Comparison of ENCODE assay signal across 20 cellular contexts in the genomic region with DNA sequence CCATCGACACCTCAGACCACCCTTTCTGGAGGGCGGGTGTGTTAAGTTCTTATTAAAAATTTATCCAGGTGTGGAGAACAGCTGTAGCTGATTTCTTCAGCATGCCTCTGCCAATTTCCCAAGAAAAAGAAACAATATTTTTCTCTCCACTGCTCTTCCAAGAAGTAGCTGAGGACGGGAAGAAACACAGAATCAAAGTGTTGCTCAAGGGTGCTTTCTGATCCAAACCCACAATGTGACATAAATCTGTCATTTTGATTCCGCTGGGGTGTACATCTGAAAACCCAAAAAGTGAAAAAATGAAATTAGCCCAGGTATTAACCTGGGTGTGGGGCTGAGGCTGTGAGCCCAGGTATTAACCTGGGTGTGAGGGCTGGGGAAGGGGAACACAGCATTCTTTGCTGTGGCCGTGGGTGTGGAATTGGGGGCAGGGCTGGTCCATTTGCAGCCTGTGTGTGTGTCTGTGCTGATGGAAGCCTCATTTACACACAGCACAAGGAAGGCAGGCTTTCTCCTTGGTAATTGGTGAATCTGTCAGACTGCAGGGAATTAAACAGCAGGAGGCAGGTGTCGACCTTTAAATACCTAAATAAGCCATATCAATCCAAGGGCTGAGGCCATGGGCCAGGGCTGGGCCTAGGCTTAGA. TPM values are rescaled to one million over a fixed set of nuclear protein-coding genes. Genes with fewer than 3 reads are reported as not detected.
DNase-seq lines count a peak whose midpoint lies in the region; ATAC-seq and TF ChIP-seq lines count a peak whose summit lies in the region.
"Had no signal": no experiment of that assay in that cellular context is flagged by ENCODE, and none has a peak within 500 bp of the region (broad histone marks: within the 10 kb centered on the region; RNA-seq: fewer than 3 reads in every experiment).

No MANE protein-coding gene starts in this region.

- H3K27ac Mint-ChIP-seq in neural crest cell (ENCODE audit: unreplicated experiment), result peak overlapping the region; percentile 35
- no peak overlapping the region for H3K27ac Mint-ChIP-seq in stimulated activated naive B cell treated with anti-CD40 and anti-IgM and Interleukin-4, amounts not matched to agents 10 μg/mL and 1 μg/mL and 100 μg/mL, for 72 hours

- no peak for TF ChIP-seq POLR2A in thyroid gland (IDR thresholded peaks at IDR 0.05)

- no peak for ATAC-seq in stimulated activated naive B cell treated with anti-CD40 and anti-IgM and Interleukin-4, amounts not matched to agents 10 μg/mL and 1 μg/mL and 100 μg/mL, for 72 hours (replicated peaks)

- H3K4me1 ChIP-seq in thyroid gland, result peaks cover 8 to 24% of the 10 kb centered on the region in 2 donors

- H3K27me3 ChIP-seq in thyroid gland, result no peaks in the 10 kb centered on the region

- H3K36me3 ChIP-seq in thyroid gland, result no peaks in the 10 kb centered on the region

- no peaks in the 10 kb centered on the region for H3K9me3 ChIP-seq in thyroid gland
- H3K9me3 ChIP-seq: SK-N-SH had no signal

- H3K4me1 Mint-ChIP-seq in neural crest cell, result no peaks in the 10 kb centered on the region
- no peaks in the 10 kb centered on the region for H3K4me1 Mint-ChIP-seq in stimulated activated naive B cell treated with anti-CD40 and anti-IgM and Interleukin-4, amounts not matched to agents 10 μg/mL and 1 μg/mL and 100 μg/mL, for 72 hours

- H3K36me3 Mint-ChIP-seq in neural crest cell (ENCODE audit: low read depth), result no peaks in the 10 kb centered on the region
- H3K36me3 Mint-ChIP-seq in stimulated activated naive B cell treated with anti-CD40 and anti-IgM and Interleukin-4, amounts not matched to agents 10 μg/mL and 1 μg/mL and 100 μg/mL, for 72 hours, result no peaks in the 10 kb centered on the region

- no peaks in the 10 kb centered on the region for H3K9me3 Mint-ChIP-seq in neural crest cell
- no peaks in the 10 kb centered on the region for H3K9me3 Mint-ChIP-seq in stimulated activated naive B cell treated with anti-CD40 and anti-IgM and Interleukin-4, amounts not matched to agents 10 μg/mL and 1 μg/mL and 100 μg/mL, for 72 hours

- H3K4me3 Mint-ChIP-seq in neural crest cell, result no peak overlapping the region
- no peak overlapping the region for H3K4me3 Mint-ChIP-seq in stimulated activated naive B cell treated with anti-CD40 and anti-IgM and Interleukin-4, amounts not matched to agents 10 μg/mL and 1 μg/mL and 100 μg/mL, for 72 hours

- DNase-seq in NCI-H146 (lab: John Stamatoyannopoulos, UW) (peak; percentile 86), caudate nucleus (lab: John Stamatoyannopoulos, UW) (peak in 17 of 61 donors; percentile 7 to 58 (median 25)), neural crest cell (ENCODE audit: low read depth, low spot score) (no peak), thyroid gland (no peak), RKO (ENCODE audit: low spot score) (no peak), H4 (ENCODE audit: low spot score) (no peak)
- DNase-seq in stimulated activated naive B cell treated with anti-CD40 and anti-IgM and Interleukin-4, amounts not matched to agents 10 μg/mL and 1 μg/mL and 100 μg/mL, for 72 hours, result no peak
- DNase-seq: DMS79, HCEC 1CT, IMR-90, NCI-H1417 treated with DMSO at 0.1 percent for 48 hours, NCI-H2029, NCI-H446, NCI-H526 treated with DMSO at 0.1 percent for 48 hours, RPMI8226, SHP77 treated with DMSO at 0.1 percent for 48 hours, SK-N-SH had no signal

- H3K4me3 ChIP-seq in thyroid gland (replicated peaks in 1 of 3), result no peak overlapping the region

- H3K27me3 Mint-ChIP-seq in neural crest cell (ENCODE audit: low read depth), result no peaks in the 10 kb centered on the region
- H3K27me3 Mint-ChIP-seq in stimulated activated naive B cell treated with anti-CD40 and anti-IgM and Interleukin-4, amounts not matched to agents 10 μg/mL and 1 μg/mL and 100 μg/mL, for 72 hours, result peaks cover 9 to 29% of the 10 kb centered on the region in 2 donors

- no peak for TF ChIP-seq CTCF in neural crest cell (conservative IDR thresholded peaks at IDR 0.05)
- TF ChIP-seq CTCF in thyroid gland (IDR thresholded peaks at IDR 0.05), result no peak

- intact Hi-C loops in thyroid gland (cut with DNase I), result no loop called here

- 30 to 45% methylated on average over 6 of the region's 6 CpGs for WGBS in thyroid gland, 2 donors

- peak overlapping the region; percentile 41 for H3K27ac ChIP-seq in caudate nucleus (ENCODE audit: low read depth, low read length)
- H3K27ac ChIP-seq in thyroid gland, result peak overlapping the region; percentile 39 to 60 (median 44)
- H3K27ac ChIP-seq: C4-2B had no signal

RNA-seq across cellular contexts. Expression of a gene that starts 48.4 kb away (rescaled TPM):
- 6.1 and 6.4 TPM in 2 replicates for total RNA-seq in neural crest cell
- total RNA-seq in thyroid gland, result 10 to 100 TPM in 1 of 4 donors, 1 to 10 TPM in 3; 4.7 to 18.7 (median 7.3) TPM
- total RNA-seq in H4 (2014; rRNA removed; shearing (Covaris generic)), result 2.1 and 2.4 TPM in 2 replicates
- total RNA-seq: G401, MCF 10A had no signal

RNA-seq across cellular contexts. Expression of a gene that starts 50.1 kb away (rescaled TPM):
- total RNA-seq in neural crest cell, result 6.2 and 7.5 TPM in 2 replicates
- total RNA-seq in thyroid gland, result 10 to 100 TPM; 19.9 to 39.5 (median 26.8) TPM
- total RNA-seq in H4 (2014; rRNA removed; shearing (Covaris generic)), result 13.1 and 13.7 TPM in 2 replicates
